ENCODE assay signal across 12 cellular contexts in genomic region chr1:109909531-109909930, GRCh38. TPM values are rescaled to one million over a fixed set of nuclear protein-coding genes. Genes with fewer than 3 reads are reported as not detected.
DNase-seq lines count a peak whose midpoint lies in the region; ATAC-seq, FAIRE-seq and TF ChIP-seq lines count a peak whose summit lies in the region.
"Had no signal": no experiment of that assay in that cellular context is flagged by ENCODE, and none has a peak within 500 bp of the region (broad histone marks: within the 10 kb centered on the region; RNA-seq: fewer than 3 reads in every experiment).

No MANE protein-coding gene starts in this region.

- no peak overlapping the region for H3K27ac ChIP-seq in endothelial cell of umbilical vein (ENCODE audit: insufficient read depth, low read depth, low read length)

- H3K4me3 Mint-ChIP-seq in activated CD4-positive, alpha-beta T cell treated with anti-CD3 and anti-CD28 coated beads, Interleukin-2, amount 10 ng/mL, durations not matched to agents 7 days and 5 days: peak overlapping the region; percentile 91

- peak overlapping the region; percentile 96 for H3K27ac Mint-ChIP-seq in activated CD4-positive, alpha-beta T cell treated with anti-CD3 and anti-CD28 coated beads, Interleukin-2, amount 10 ng/mL, durations not matched to agents 7 days and 5 days

- H3K27me3 Mint-ChIP-seq in activated CD4-positive, alpha-beta T cell treated with anti-CD3 and anti-CD28 coated beads, Interleukin-2, amount 10 ng/mL, durations not matched to agents 7 days and 5 days: peaks cover 4% of the 10 kb centered on the region

- no peaks in the 10 kb centered on the region for H4K20me1 ChIP-seq in endothelial cell of umbilical vein (replicated peaks; ENCODE audit: control insufficient read depth, extremely low read depth, insufficient read depth, low read length)

- H3K36me3 Mint-ChIP-seq in activated CD4-positive, alpha-beta T cell treated with anti-CD3 and anti-CD28 coated beads, Interleukin-2, amount 10 ng/mL, durations not matched to agents 7 days and 5 days (ENCODE audit: low read depth): peaks cover 19% of the 10 kb centered on the region

- no peaks in the 10 kb centered on the region for H3K36me3 ChIP-seq in endothelial cell of umbilical vein (ENCODE audit: control insufficient read depth in 2 of 2, extremely low read depth in 1 of 2, insufficient read depth in 2 of 2, low read length in 2 of 2)
- H3K36me3 ChIP-seq: thoracic aorta had no signal

- peaks cover 8% of the 10 kb centered on the region for H3K4me1 ChIP-seq in endothelial cell of umbilical vein (ENCODE audit: control insufficient read depth, extremely low read depth, insufficient read depth, low read length)

- no peaks in the 10 kb centered on the region for H3K79me2 ChIP-seq in endothelial cell of umbilical vein (ENCODE audit: control insufficient read depth, insufficient read depth, low read length)

- dilution Hi-C loops in endothelial cell of umbilical vein (cut with MboI; ENCODE audit: extremely low pct_ligation_motif_present, low sequenced_read_pairs): no loop called here

- H3K9ac ChIP-seq in endothelial cell of umbilical vein (replicated peaks; ENCODE audit: extremely low read depth, insufficient read depth, low read length): no peak overlapping the region

- no peak overlapping the region for H2AFZ ChIP-seq in endothelial cell of umbilical vein (ENCODE audit: low read depth, low read length)

- DNase-seq in activated CD4-positive, alpha-beta T cell treated with anti-CD3 and anti-CD28 coated beads, Interleukin-2, amount 10 ng/mL, durations not matched to agents 7 days and 5 days: no peak
- no peak for DNase-seq in activated CD4-positive, alpha-beta T cell treated with anti-CD3 and anti-CD28 coated beads for 4 hours
- DNase-seq in M059J (ENCODE audit: low read depth) (peak; percentile 34), endothelial cell of umbilical vein (ENCODE audit: low read depth, low spot score) (no peak), retina (peak; percentile 30), iPS-NIHi7 (ENCODE audit: extremely low spot score) (no peak), OCI-M2 (lab: John Stamatoyannopoulos, UW; ENCODE audit: unreplicated experiment) (no peak)
- DNase-seq: central memory CD4-positive, alpha-beta T cell; left colon; NCI-H1436 treated with DMSO at 0.1 percent for 48 hours had no signal

- no peak overlapping the region for H3K4me2 ChIP-seq in endothelial cell of umbilical vein (ENCODE audit: insufficient read depth, low read length)

- FAIRE-seq in endothelial cell of umbilical vein (lab: Jason Lieb, UNC): peak; percentile 65

- peaks cover 0 to 4% of the 10 kb centered on the region in 2 experiments for H3K27me3 ChIP-seq in endothelial cell of umbilical vein (ENCODE audit: control insufficient read depth in 2 of 2, insufficient read depth in 2 of 2, low read length in 2 of 2)

- TF ChIP-seq POLR2A in endothelial cell of umbilical vein (IDR thresholded peaks at IDR 0.05; ENCODE audit: low read depth, low read length): no peak

- H3K9me3 Mint-ChIP-seq in activated CD4-positive, alpha-beta T cell treated with anti-CD3 and anti-CD28 coated beads, Interleukin-2, amount 10 ng/mL, durations not matched to agents 7 days and 5 days: peaks cover 4% of the 10 kb centered on the region

- H3K4me1 Mint-ChIP-seq in activated CD4-positive, alpha-beta T cell treated with anti-CD3 and anti-CD28 coated beads, Interleukin-2, amount 10 ng/mL, durations not matched to agents 7 days and 5 days: peaks cover 74% of the 10 kb centered on the region

- CTCF ChIA-PET in activated CD4-positive, alpha-beta T cell treated with anti-CD3 and anti-CD28 coated beads, Interleukin-2, amount 10 ng/mL, durations not matched to agents 7 days and 5 days (lab: Charles Lee): no interaction called here
- CTCF ChIA-PET in endothelial cell of umbilical vein (lab: Charles Lee): interaction anchor here (2.4 kb wide), 1 partner anchor 119 kb away, joined by 8 read pairs; no protein-coding TSS in a partner anchor

- H3K9me3 ChIP-seq in endothelial cell of umbilical vein (replicated peaks; ENCODE audit: control insufficient read depth, insufficient read depth, low read length): no peaks in the 10 kb centered on the region
- H3K9me3 ChIP-seq: thoracic aorta had no signal

- POLR2A ChIA-PET in activated CD4-positive, alpha-beta T cell treated with anti-CD3 and anti-CD28 coated beads, Interleukin-2, amount 10 ng/mL, durations not matched to agents 7 days and 5 days (lab: Charles Lee): no interaction called here
- POLR2A ChIA-PET in endothelial cell of umbilical vein (lab: Charles Lee): no interaction called here

- ATAC-seq in GM19328 (IDR thresholded peaks at IDR 0.05; ENCODE audit: unreplicated experiment): no peak
- ATAC-seq: left colon had no signal

- BruUV-seq in endothelial cell of umbilical vein (replicated peaks; lab: Mats Ljungman, UMichigan): no TSS peak

- TF ChIP-seq CTCF in endothelial cell of umbilical vein (IDR thresholded peaks at IDR 0.05; ENCODE audit: extremely low read depth in 1 of 2, insufficient read depth in 1 of 2, low read depth in 1 of 2, low read length in 2 of 2): no peak

- H3K4me3 ChIP-seq in endothelial cell of umbilical vein (replicated peaks in 1 of 3; ENCODE audit: insufficient read depth in 1 of 3, low read depth in 1 of 3, low read length in 3 of 3): no peak overlapping the region

- intact Hi-C loops in endothelial cell of umbilical vein (cut with micrococcal nuclease): no loop called here

- H3K9me1 ChIP-seq in endothelial cell of umbilical vein (replicated peaks; ENCODE audit: control insufficient read depth, extremely low read depth, insufficient read depth, low read length): no peaks in the 10 kb centered on the region

TF ChIP-seq in endothelial cell of umbilical vein, 7 proteins besides CTCF, POLR2A, EP300 and RAD21:
- no peak for TF ChIP-seq MYC (IDR thresholded peaks at IDR 0.05; ENCODE audit: low read depth, low read length)
- TF ChIP-seq MAX (IDR thresholded peaks at IDR 0.05; ENCODE audit: insufficient read depth, insufficient read length): no peak
- TF ChIP-seq POLR2AphosphoS5 (IDR thresholded peaks at IDR 0.05; ENCODE audit: insufficient read depth, low read depth, low read length): no peak
- TF ChIP-seq EZH2 (IDR thresholded peaks at IDR 0.05; ENCODE audit: borderline replicate concordance, low read depth, low read length, severe bottlenecking): no peak
- no peak for TF ChIP-seq FOS (IDR thresholded peaks at IDR 0.05; ENCODE audit: borderline replicate concordance, insufficient read depth, low read length)
- TF ChIP-seq JUN (IDR thresholded peaks at IDR 0.05; ENCODE audit: borderline replicate concordance, insufficient read depth, insufficient read length, low read depth): no peak
- no peak for TF ChIP-seq GATA2 (IDR thresholded peaks at IDR 0.05; ENCODE audit: insufficient read depth, insufficient read length, low read depth, low read length)

RNA-seq across cellular contexts. Expression of gene CSF1, which starts 1.1 kb away (rescaled TPM):
- 10 to 100 TPM; 39.5 to 42.4 TPM for total RNA-seq in activated CD4-positive, alpha-beta T cell treated with anti-CD3 and anti-CD28 coated beads, Interleukin-2, amount 10 ng/mL, durations not matched to agents 7 days and 5 days
- total RNA-seq in M059J (2014; rRNA removed; shearing (Covaris generic)): 92.8 and 118 TPM in 2 replicates
- 22.7 and 28.9 TPM in 2 replicates for total RNA-seq in endothelial cell of umbilical vein
- polyA plus RNA-seq in endothelial cell of umbilical vein: 23.3 and 24.5 TPM in 2 replicates
- polyA plus RNA-seq in endothelial cell of umbilical vein (2011; cell fraction: cytosol; rRNA removed): 18.0 and 21.7 TPM in 2 replicates
- 17.9 and 23.3 TPM in 2 replicates for polyA plus RNA-seq in endothelial cell of umbilical vein (2011; cell fraction: nucleus; rRNA removed)
- polyA plus RNA-seq in endothelial cell of umbilical vein (2012): 18.7 and 20.5 TPM in 2 replicates
- polyA minus RNA-seq in endothelial cell of umbilical vein: 10.2 and 22.5 TPM in 2 replicates
- polyA minus RNA-seq in endothelial cell of umbilical vein (2011; cell fraction: cytosol; rRNA and poly(A)+ RNA removed): 1.6 TPM
- 5.8 and 10.2 TPM in 2 replicates for polyA minus RNA-seq in endothelial cell of umbilical vein (2011; cell fraction: nucleus; rRNA and poly(A)+ RNA removed)

Comparison
In these comparisons a context has a peak if more than half of its experiments do, and no peak if none do; other contexts are left out.
1. DNase-seq: peak in M059J (single experiment) and retina (single experiment); none in activated CD4-positive, alpha-beta T cell treated with anti-CD3 and anti-CD28 coated beads, Interleukin-2, amount 10 ng/mL, durations not matched to agents 7 days and 5 days (single experiment), activated CD4-positive, alpha-beta T cell treated with anti-CD3 and anti-CD28 coated beads for 4 hours (0 of 2), endothelial cell of umbilical vein (single experiment), iPS-NIHi7 (single experiment) and OCI-M2 (single experiment).